ENCODE assay signal across 15 cellular contexts in genomic region chr20:52426856-52427255, GRCh38.
"Had no signal": no experiment of that assay in that cellular context is flagged by ENCODE, and none has a peak within 500 bp of the region (broad histone marks: within the 10 kb centered on the region; RNA-seq: fewer than 3 reads in every experiment).

No MANE protein-coding gene starts in this region.

- H3K4me1 Mint-ChIP-seq: naive thymus-derived CD8-positive, alpha-beta T cell had no signal

- H3K27me3 Mint-ChIP-seq: activated CD4-positive, alpha-beta T cell treated with anti-CD3 and anti-CD28 coated beads for 36 hours; activated CD8-positive, alpha-beta T cell treated with anti-CD3 and anti-CD28 coated beads for 36 hours; effector memory CD8-positive, alpha-beta T cell; naive thymus-derived CD8-positive, alpha-beta T cell had no signal

- H3K4me3 ChIP-seq: lower lobe of right lung, right atrium auricular region, skin epidermis, thyroid gland, vagina had no signal

- H3K27ac Mint-ChIP-seq: activated CD4-positive, alpha-beta T cell treated with anti-CD3 and anti-CD28 coated beads for 36 hours; activated CD8-positive, alpha-beta T cell treated with anti-CD3 and anti-CD28 coated beads for 36 hours; activated T-cell treated with anti-CD3 and anti-CD28 coated beads, Interleukin-2, amount 50 U/mL, for 72 hours had no signal

- DNase-seq: activated CD4-positive, alpha-beta T cell treated with anti-CD3 and anti-CD28 coated beads for 36 hours; activated CD8-positive, alpha-beta memory T cell treated with anti-CD3 and anti-CD28 coated beads, Interleukin-2, amount 50 U/mL, for 4 hours; activated CD8-positive, alpha-beta T cell treated with anti-CD3 and anti-CD28 coated beads for 36 hours; activated T-cell treated with anti-CD3 and anti-CD28 coated beads, Interleukin-2, amount 50 U/mL, for 72 hours; caudate nucleus; cortex of kidney; effector memory CD8-positive, alpha-beta T cell; hypothalamus; lower lobe of right lung; naive thymus-derived CD8-positive, alpha-beta T cell; thyroid gland; WERI-Rb-1 had no signal

- H3K4me3 Mint-ChIP-seq: activated CD4-positive, alpha-beta T cell treated with anti-CD3 and anti-CD28 coated beads for 36 hours; activated CD8-positive, alpha-beta T cell treated with anti-CD3 and anti-CD28 coated beads for 36 hours; activated T-cell treated with anti-CD3 and anti-CD28 coated beads, Interleukin-2, amount 50 U/mL, for 72 hours; effector memory CD8-positive, alpha-beta T cell; naive thymus-derived CD8-positive, alpha-beta T cell had no signal
